In the genomic region with DNA sequence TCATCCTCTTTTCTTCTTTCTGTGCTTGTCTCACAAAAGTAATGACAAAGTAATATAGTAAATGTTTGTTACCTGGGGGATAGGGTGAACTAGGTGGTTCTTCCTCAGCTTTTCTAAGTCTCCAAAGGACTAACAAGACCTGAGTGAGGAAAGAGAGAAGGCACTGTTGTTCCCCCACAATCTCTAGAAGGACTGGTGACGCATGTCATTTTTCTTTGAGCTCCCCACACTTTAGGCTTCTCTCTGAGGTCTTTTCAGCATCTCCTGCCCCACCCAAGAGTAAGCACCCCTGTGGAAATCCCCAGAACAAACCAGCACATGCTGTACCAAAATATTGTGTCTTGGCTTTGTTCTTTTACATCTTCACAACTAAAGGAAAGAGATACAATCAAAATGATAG, we compare ENCODE assay signal across 13 cellular contexts. TPM values are rescaled to one million over a fixed set of nuclear protein-coding genes. Genes with fewer than 3 reads are reported as not detected.
A peak's percentile ranks its signal among the peaks of the same experiment; 100 is the strongest.
DNase-seq lines count a peak whose midpoint lies in the region; ATAC-seq and TF ChIP-seq lines count a peak whose summit lies in the region.
"Had no signal": no experiment of that assay in that cellular context is flagged by ENCODE, and none has a peak within 500 bp of the region (broad histone marks: within the 10 kb centered on the region; RNA-seq: fewer than 3 reads in every experiment).

No MANE protein-coding gene starts in this region.

- peak; percentile 23 to 45 for ATAC-seq in activated naive CD4-positive, alpha-beta T cell treated with anti-CD3 and anti-CD28 coated beads, Interleukin-2, amount 50 U/mL, for 72 hours
- no peak for ATAC-seq in GM18858 (IDR thresholded peaks at IDR 0.05; ENCODE audit: unreplicated experiment)
- ATAC-seq: HCT116 had no signal

- peak overlapping the region; percentile 93 to 99 for H3K27ac Mint-ChIP-seq in activated naive CD4-positive, alpha-beta T cell treated with anti-CD3 and anti-CD28 coated beads, Interleukin-2, amount 50 U/mL, for 72 hours
- no peak overlapping the region for H3K27ac Mint-ChIP-seq in nephron progenitor cell
- H3K27ac Mint-ChIP-seq: dendritic cell treated with granulocyte-macrophage colony-stimulating factor and Interleukin-4, amounts not matched to agents 40 ng/mL and 50 ng/mL, for 4 days had no signal

- H3K36me3 Mint-ChIP-seq in activated naive CD4-positive, alpha-beta T cell treated with anti-CD3 and anti-CD28 coated beads, Interleukin-2, amount 50 U/mL, for 72 hours: peaks cover 57 to 81% of the 10 kb centered on the region in 2 donors
- no peaks in the 10 kb centered on the region for H3K36me3 Mint-ChIP-seq in nephron progenitor cell (ENCODE audit: low read depth)

- no peaks in the 10 kb centered on the region for H3K4me1 Mint-ChIP-seq in nephron progenitor cell

- TF ChIP-seq CTCF in nephron progenitor cell (IDR thresholded peaks at IDR 0.05): no peak
- no peak for TF ChIP-seq CTCF in WERI-Rb-1 (IDR thresholded peaks at IDR 0.05; ENCODE audit: low read depth, low read length)

- H3K4me3 ChIP-seq in BLaER1: peak overlapping the region; percentile 82
- H3K4me3 ChIP-seq in WERI-Rb-1 (ENCODE audit: low read depth, low read length): no peak overlapping the region
- H3K4me3 ChIP-seq: prostate gland had no signal

- H3K9ac ChIP-seq in BLaER1: peak overlapping the region; percentile 100

- DNase-seq in T-helper 22 cell (ENCODE audit: low read depth): peak; percentile 80
- peak; percentile 63 to 67 for DNase-seq in activated naive CD4-positive, alpha-beta T cell treated with anti-CD3 and anti-CD28 coated beads, Interleukin-2, amount 50 U/mL, for 72 hours (ENCODE audit: low spot score in 2 of 2)
- peak; percentile 48 to 55 for DNase-seq in stimulated activated CD4-positive, alpha-beta T cell treated with anti-CD3 and anti-CD28 coated beads, Interleukin-15, amount 100 ng/mL, for 48 hours (ENCODE audit: low read depth in 2 of 2)
- no peak for DNase-seq in NCI-H1105 treated with DMSO at 0.1 percent for 48 hours (lab: John Stamatoyannopoulos, UW)
- no peak for DNase-seq in nephron progenitor cell
- no peak for DNase-seq in WERI-Rb-1
- DNase-seq: C1 segment of cervical spinal cord had no signal

- no peaks in the 10 kb centered on the region for H3K27me3 Mint-ChIP-seq in nephron progenitor cell (ENCODE audit: low read depth, poor library complexity)

- H3K27me3 ChIP-seq in BLaER1 (no peaks in the 10 kb centered on the region), WERI-Rb-1 (ENCODE audit: insufficient read depth, low read depth, severe bottlenecking) (peaks cover 74% of the 10 kb centered on the region)

- H3K4me1 ChIP-seq in BLaER1: peaks cover 69% of the 10 kb centered on the region
- H3K4me1 ChIP-seq: prostate gland had no signal

- H3K4me2 ChIP-seq in BLaER1: peak overlapping the region; percentile 93

- H3K27ac ChIP-seq in BLaER1 (peak overlapping the region; percentile 99), WERI-Rb-1 (no peak overlapping the region)
- H3K27ac ChIP-seq: prostate gland had no signal

- H3K4me3 Mint-ChIP-seq in nephron progenitor cell: no peak overlapping the region
- H3K4me3 Mint-ChIP-seq: dendritic cell treated with granulocyte-macrophage colony-stimulating factor and Interleukin-4, amounts not matched to agents 40 ng/mL and 50 ng/mL, for 4 days had no signal

- no peaks in the 10 kb centered on the region for H3K9me3 Mint-ChIP-seq in activated naive CD4-positive, alpha-beta T cell treated with anti-CD3 and anti-CD28 coated beads, Interleukin-2, amount 50 U/mL, for 72 hours
- no peaks in the 10 kb centered on the region for H3K9me3 Mint-ChIP-seq in nephron progenitor cell

- H3K36me3 ChIP-seq in BLaER1: peaks cover 7% of the 10 kb centered on the region
- no peaks in the 10 kb centered on the region for H3K36me3 ChIP-seq in WERI-Rb-1
- H3K36me3 ChIP-seq: prostate gland had no signal

- H3K9me3 ChIP-seq in BLaER1: no peaks in the 10 kb centered on the region
- H3K9me3 ChIP-seq in WERI-Rb-1 (ENCODE audit: severe bottlenecking): no peaks in the 10 kb centered on the region
- H3K9me3 ChIP-seq: prostate gland had no signal

- no peaks in the 10 kb centered on the region for H4K20me1 ChIP-seq in BLaER1

RNA-seq across cellular contexts. Expression of a gene that starts 2.4 kb away (rescaled TPM):
- total RNA-seq in activated naive CD4-positive, alpha-beta T cell treated with anti-CD3 and anti-CD28 coated beads, Interleukin-2, amount 50 U/mL, for 72 hours: 100 to 1,000 TPM; 309 to 314 TPM
- total RNA-seq: NCI-H460 had no signal

Comparison
In these comparisons a context has a peak if more than half of its experiments do, and no peak if none do; other contexts are left out.
1. DNase-seq: peak in T-helper 22 cell (single experiment), activated naive CD4-positive, alpha-beta T cell treated with anti-CD3 and anti-CD28 coated beads, Interleukin-2, amount 50 U/mL, for 72 hours (2 of 2) and stimulated activated CD4-positive, alpha-beta T cell treated with anti-CD3 and anti-CD28 coated beads, Interleukin-15, amount 100 ng/mL, for 48 hours (2 of 2); none in NCI-H1105 treated with DMSO at 0.1 percent for 48 hours (single experiment), nephron progenitor cell (single experiment) and WERI-Rb-1 (single experiment).